Comparison of ENCODE assay signal across 17 cellular contexts in genomic region chr3:120645083-120645800, GRCh38. TPM values are rescaled to one million over a fixed set of nuclear protein-coding genes. Genes with fewer than 3 reads are reported as not detected.
A peak's percentile ranks its signal among the peaks of the same experiment; 100 is the strongest.
DNase-seq lines count a peak whose midpoint lies in the region; ATAC-seq and TF ChIP-seq lines count a peak whose summit lies in the region.
"Had no signal": no experiment of that assay in that cellular context is flagged by ENCODE, and none has a peak within 500 bp of the region (broad histone marks: within the 10 kb centered on the region; RNA-seq: fewer than 3 reads in every experiment).

No MANE protein-coding gene starts in this region.

- no peak for TF ChIP-seq CTCF in heart right ventricle (IDR thresholded peaks at IDR 0.05)
- no peak for TF ChIP-seq CTCF in fibroblast of villous mesenchyme (IDR thresholded peaks at IDR 0.05; ENCODE audit: insufficient read depth, low read depth, low read length)
- TF ChIP-seq CTCF in breast epithelium (IDR thresholded peaks at IDR 0.05) = no peak
- TF ChIP-seq CTCF in GM13977 (IDR thresholded peaks at IDR 0.05; ENCODE audit: extremely low read depth, insufficient read depth, missing control alignments) = no peak

- intact Hi-C loops in heart right ventricle (cut with DNase I) = no loop called here
- intact Hi-C loops in Right ventricle myocardium inferior (cut with DNase I) = no loop called here
- intact Hi-C loops in breast epithelium (cut with DNase I; ENCODE audit: low total_unique reads) = no loop called here

- ATAC-seq in heart right ventricle = peak in 7 of 8 donors; percentile 35 to 53 (median 47)
- no peak for ATAC-seq in Right ventricle myocardium inferior
- ATAC-seq in GM21576 (IDR thresholded peaks at IDR 0.05; ENCODE audit: unreplicated experiment) = no peak
- ATAC-seq: activated T-helper 17 cell treated with anti-CD3 and anti-CD28 coated beads, Interleukin-2, amount 50 U/mL, for 72 hours had no signal

- H3K36me3 ChIP-seq in heart right ventricle (no peaks in the 10 kb centered on the region), SK-N-MC (ENCODE audit: insufficient read depth, low read length) (no peaks in the 10 kb centered on the region), breast epithelium (no peaks in the 10 kb centered on the region)
- H3K36me3 ChIP-seq: MG63, vagina had no signal

- H3K9ac ChIP-seq in SK-N-MC (ENCODE audit: insufficient read length) = no peak overlapping the region
- H3K9ac ChIP-seq: SK-N-SH had no signal

- no peaks in the 10 kb centered on the region for H3K27me3 ChIP-seq in heart right ventricle
- H3K27me3 ChIP-seq in breast epithelium = no peaks in the 10 kb centered on the region
- H3K27me3 ChIP-seq: MG63, vagina had no signal

- peaks cover 0 to 23% (median 8%) of the 10 kb centered on the region in 9 donors for H3K4me1 ChIP-seq in heart right ventricle
- no peaks in the 10 kb centered on the region for H3K4me1 ChIP-seq in breast epithelium
- H3K4me1 ChIP-seq: vagina had no signal

- in situ Hi-C loops in GM13977 (cut with MboI; ENCODE audit: low pct_unique_long_range_greater_than_20kb, low sequenced_read_pairs, unreplicated experiment) = no loop called here

- peak overlapping the region in 5 of 10 donors; percentile 10 to 60 (median 47) for H3K27ac ChIP-seq in heart right ventricle
- H3K27ac ChIP-seq in SK-N-MC = peak overlapping the region; percentile 5; the same call in 1 of the 2 replicates
- H3K27ac ChIP-seq in breast epithelium = no peak overlapping the region
- H3K27ac ChIP-seq: vagina had no signal

- TF ChIP-seq POLR2A in breast epithelium (IDR thresholded peaks at IDR 0.05) = no peak

- no peaks in the 10 kb centered on the region for H3K9me3 ChIP-seq in heart right ventricle
- no peaks in the 10 kb centered on the region for H3K9me3 ChIP-seq in SK-N-MC (ENCODE audit: low read depth, low read length)
- no peaks in the 10 kb centered on the region for H3K9me3 ChIP-seq in breast epithelium
- H3K9me3 ChIP-seq: MG63, SK-N-SH, vagina had no signal

- WGBS in heart right ventricle, 2 donors = 37 to 47% methylated on average over 5 of the region's 5 CpGs

- DNase-seq in heart right ventricle = peak in 1 of 2 donors; percentile 7
- DNase-seq in Right ventricle myocardium inferior (ENCODE audit: missing footprints) = no peak
- no peak for DNase-seq in SK-N-MC (ENCODE audit: low read depth, low spot score)
- DNase-seq in fibroblast of villous mesenchyme (ENCODE audit: low read depth) = peak; percentile 21
- no peak for DNase-seq in breast epithelium (ENCODE audit: low spot score in 2 of 2)
- no peak for DNase-seq in GM13977 (ENCODE audit: low spot score)
- DNase-seq in HPDE6-E6E7 (ENCODE audit: extremely low spot score) = no peak
- DNase-seq: amniotic stem cell; effector CD8-positive, alpha-beta T cell; MG63; NCI-H2171; SK-N-SH; stimulated activated naive CD4-positive, alpha-beta T cell treated with Interleukin-2 at 50 U/mL for 16 hours had no signal

- no peak overlapping the region for H3K4me3 ChIP-seq in heart right ventricle
- peak overlapping the region; percentile 20; the same call in 1 of the 2 replicates for H3K4me3 ChIP-seq in SK-N-MC
- no peak overlapping the region for H3K4me3 ChIP-seq in fibroblast of villous mesenchyme (ENCODE audit: low read depth, low read length)
- no peak overlapping the region for H3K4me3 ChIP-seq in breast epithelium
- H3K4me3 ChIP-seq: MG63, vagina had no signal

RNA-seq across cellular contexts. Expression of gene HGD, which starts 36.8 kb away (rescaled TPM):
- total RNA-seq in heart right ventricle = 1 to 10 TPM in 1 of 10 donors, not detected in 9; 1.2 TPM
- polyA plus RNA-seq in heart right ventricle = under 1 TPM in 1 of 2 donors, not detected in 1; 0.12 TPM
- not detected for total RNA-seq in Right ventricle myocardium inferior
- 0.32 and 0.43 TPM in 2 replicates for total RNA-seq in fibroblast of villous mesenchyme
- total RNA-seq in breast epithelium = 10 to 100 TPM in 1 of 3 donors, 1 to 10 TPM in 1, not detected in 1; 5.1 to 25.9 TPM
- total RNA-seq: skeletal muscle tissue, vagina had no signal
- polyA plus RNA-seq: SK-N-SH had no signal

RNA-seq across cellular contexts. Expression of gene NDUFB4, which starts 49.1 kb away (rescaled TPM):
- 100 to 1,000 TPM; 347 to 581 (median 535) TPM for total RNA-seq in heart right ventricle
- polyA plus RNA-seq in heart right ventricle = 100 to 1,000 TPM; 527 to 567 TPM
- total RNA-seq in Right ventricle myocardium inferior = 629 TPM
- 41.0 and 45.4 TPM in 2 replicates for total RNA-seq in fibroblast of villous mesenchyme
- total RNA-seq in breast epithelium = 100 to 1,000 TPM in 2 of 3 donors, 10 to 100 TPM in 1; 88.4 to 116 (median 106) TPM

Comparison
In these comparisons a context has a peak if more than half of its experiments do, and no peak if none do; other contexts are left out.
1. ATAC-seq: peak in heart right ventricle (7 of 8); none in Right ventricle myocardium inferior (single experiment) and GM21576 (single experiment).